Comparison of ENCODE assay signal across 1 cellular context in the genomic region with DNA sequence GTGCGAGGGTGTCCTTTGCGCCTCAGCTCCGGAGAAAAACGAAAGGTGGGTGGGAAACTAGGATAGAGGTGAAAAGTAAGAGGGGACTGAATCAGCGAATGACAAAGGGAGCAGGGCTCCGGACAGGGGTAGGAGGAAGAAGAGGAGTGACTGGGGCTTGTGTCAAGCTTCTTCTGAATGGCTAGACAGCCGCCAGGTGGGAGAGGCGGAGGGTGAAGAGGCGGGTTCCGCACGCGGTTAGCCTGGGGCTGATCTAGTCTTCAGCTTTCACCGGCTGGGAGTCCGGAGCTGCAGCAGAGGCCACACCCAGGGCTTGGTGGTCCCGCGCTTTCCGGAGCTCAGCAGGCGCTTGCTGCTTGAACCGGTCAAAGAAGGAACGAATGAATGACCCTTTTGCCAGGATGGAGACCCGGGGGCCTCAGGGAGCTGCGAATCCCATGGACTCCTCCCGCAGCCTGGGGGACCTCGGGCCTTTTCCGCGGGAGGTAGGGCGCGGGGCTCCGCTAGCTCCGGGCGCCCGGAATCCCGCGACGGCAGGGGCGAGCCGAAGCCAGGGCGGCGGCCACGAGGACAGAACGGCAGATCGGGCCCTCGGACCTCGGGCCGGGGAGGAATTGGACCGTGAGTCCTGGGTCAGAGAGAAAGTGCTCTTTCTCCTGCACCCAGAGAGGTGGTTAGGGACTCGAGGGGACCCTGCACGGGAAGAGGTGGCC.
TF ChIP-seq lines count a peak whose summit lies in the region.

A gene (plus strand): TSS at position 256 of the 713 bp plus-strand sequence. CDS start 125 bp downstream, at position 381.

TF ChIP-seq in IMR-90, 13 proteins besides CTCF, POLR2A, EP300 and RAD21:
- TF ChIP-seq BHLHE40 (IDR thresholded peaks at IDR 0.05; ENCODE audit: low read depth, low read length) (no peak), MAFK (IDR thresholded peaks at IDR 0.05; ENCODE audit: low read depth, low read length) (no peak), FOS (IDR thresholded peaks at IDR 0.05; ENCODE audit: low read depth, low read length) (no peak), MAZ (IDR thresholded peaks at IDR 0.05; ENCODE audit: borderline replicate concordance, low read depth, low read length) (no peak), CEBPB (IDR thresholded peaks at IDR 0.05; ENCODE audit: low read depth, low read length) (no peak), RCOR1 (IDR thresholded peaks at IDR 0.05; ENCODE audit: insufficient replicate concordance, low read length) (no peak), RFX5 (IDR thresholded peaks at IDR 0.05; ENCODE audit: low read depth, low read length) (no peak), NFE2L2 (IDR thresholded peaks at IDR 0.05; ENCODE audit: low read depth, low read length) (no peak), CHD1 (IDR thresholded peaks at IDR 0.05; ENCODE audit: low read depth, low read length) (no peak), MXI1 (IDR thresholded peaks at IDR 0.05; ENCODE audit: borderline replicate concordance, low read depth, low read length) (no peak), SMC3 (IDR thresholded peaks at IDR 0.05; ENCODE audit: low read depth, low read length) (no peak)
- TF ChIP-seq, protein P1, sequence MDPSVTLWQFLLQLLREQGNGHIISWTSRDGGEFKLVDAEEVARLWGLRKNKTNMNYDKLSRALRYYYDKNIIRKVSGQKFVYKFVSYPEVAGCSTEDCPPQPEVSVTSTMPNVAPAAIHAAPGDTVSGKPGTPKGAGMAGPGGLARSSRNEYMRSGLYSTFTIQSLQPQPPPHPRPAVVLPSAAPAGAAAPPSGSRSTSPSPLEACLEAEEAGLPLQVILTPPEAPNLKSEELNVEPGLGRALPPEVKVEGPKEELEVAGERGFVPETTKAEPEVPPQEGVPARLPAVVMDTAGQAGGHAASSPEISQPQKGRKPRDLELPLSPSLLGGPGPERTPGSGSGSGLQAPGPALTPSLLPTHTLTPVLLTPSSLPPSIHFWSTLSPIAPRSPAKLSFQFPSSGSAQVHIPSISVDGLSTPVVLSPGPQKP (IDR thresholded peaks at IDR 0.05; ENCODE audit: borderline replicate concordance, low read depth, low read length), result no peak
- TF ChIP-seq, protein P2, sequence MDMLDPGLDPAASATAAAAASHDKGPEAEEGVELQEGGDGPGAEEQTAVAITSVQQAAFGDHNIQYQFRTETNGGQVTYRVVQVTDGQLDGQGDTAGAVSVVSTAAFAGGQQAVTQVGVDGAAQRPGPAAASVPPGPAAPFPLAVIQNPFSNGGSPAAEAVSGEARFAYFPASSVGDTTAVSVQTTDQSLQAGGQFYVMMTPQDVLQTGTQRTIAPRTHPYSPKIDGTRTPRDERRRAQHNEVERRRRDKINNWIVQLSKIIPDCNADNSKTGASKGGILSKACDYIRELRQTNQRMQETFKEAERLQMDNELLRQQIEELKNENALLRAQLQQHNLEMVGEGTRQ (IDR thresholded peaks at IDR 0.05; ENCODE audit: low read depth, low read length), result no peak
